ENCODE assay signal across 19 cellular contexts in the genomic region with DNA sequence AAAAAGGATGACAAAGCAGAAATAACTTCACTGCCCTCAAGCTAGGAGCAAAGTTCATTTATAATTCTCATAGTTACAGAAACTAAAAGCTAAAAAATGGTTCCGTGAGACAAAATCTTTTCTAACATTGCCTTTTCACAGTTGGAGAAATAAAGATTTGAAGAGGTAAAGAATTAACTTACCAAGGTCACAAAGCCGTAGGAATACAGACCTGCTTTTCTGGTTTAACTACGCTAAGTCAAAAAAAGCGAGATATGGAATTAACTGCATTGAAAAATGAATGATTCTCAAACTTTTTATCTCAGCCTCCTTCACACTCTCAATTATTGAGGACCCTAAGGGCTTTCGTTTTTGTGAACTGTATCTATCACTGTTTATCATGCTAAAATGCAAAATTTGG.
"Had no signal": no experiment of that assay in that cellular context is flagged by ENCODE, and none has a peak within 500 bp of the region (broad histone marks: within the 10 kb centered on the region; RNA-seq: fewer than 3 reads in every experiment).

No MANE protein-coding gene starts in this region.

- H3K4me3 Mint-ChIP-seq: central memory CD8-positive, alpha-beta T cell had no signal

- H3K27me3 ChIP-seq: foreskin keratinocyte, tibial nerve, vagina had no signal

- H3K36me3 Mint-ChIP-seq: brain; naive thymus-derived CD4-positive, alpha-beta T cell; T-cell had no signal

- DNase-seq: activated CD4-positive, alpha-beta T cell treated with anti-CD3 and anti-CD28 coated beads, Interleukin-2, amount 50 U/mL, for 48 hours; activated CD4-positive, CD25-positive, alpha-beta regulatory T cell treated with anti-CD3 and anti-CD28 coated beads, Interleukin-2, amount 50 U/mL, for 72 hours; activated naive CD4-positive, alpha-beta T cell treated with anti-CD3 and anti-CD28 coated beads, Interleukin-2, amount 50 U/mL, for 16 hours; activated T-cell treated with anti-CD3 and anti-CD28 coated beads, Interleukin-2, amount 50 U/mL, for 1 hour; effector CD4-positive, alpha-beta T cell; mucosa of descending colon; naive thymus-derived CD4-positive, alpha-beta T cell; stimulated activated CD4-positive, alpha-beta T cell treated with anti-CD3 and anti-CD28 coated beads, Interleukin-2, amount 100 ng/mL, for 48 hours; stimulated activated naive CD4-positive, alpha-beta T cell; T-cell; T-helper 9 cell had no signal

- H3K4me3 ChIP-seq: lung, mucosa of descending colon had no signal

- H3K27ac ChIP-seq: coronary artery, foreskin keratinocyte, neutrophil, vagina had no signal

- H3K36me3 ChIP-seq: neutrophil, tibial nerve, vagina had no signal

- H3K9me3 ChIP-seq: mucosa of descending colon, neutrophil, tibial nerve, vagina had no signal

- H3K27ac Mint-ChIP-seq: naive thymus-derived CD4-positive, alpha-beta T cell; T-cell had no signal

- ATAC-seq: mucosa of descending colon; naive thymus-derived CD4-positive, alpha-beta T cell; T-cell had no signal
